ENCODE assay signal across 8 cellular contexts in genomic region chr17:35764123-35764991, GRCh38. TPM values are rescaled to one million over a fixed set of nuclear protein-coding genes. Genes with fewer than 3 reads are reported as not detected.
DNase-seq lines count a peak whose midpoint lies in the region; ATAC-seq, FAIRE-seq and TF ChIP-seq lines count a peak whose summit lies in the region.

No MANE protein-coding gene starts in this region.

- H3K36me3 Mint-ChIP-seq in activated naive CD8-positive, alpha-beta T cell, result no peaks in the 10 kb centered on the region

- ATAC-seq in HG02571 (IDR thresholded peaks at IDR 0.05; ENCODE audit: unreplicated experiment) (peak; percentile 72), Right ventricle myocardium inferior (peak; percentile 98), pancreas (peak; percentile 94 to 97 (median 96))

- no peak for FAIRE-seq in pancreas (lab: Jason Lieb, UNC)

- DNase-seq in GM04504 (ENCODE audit: low read depth), result peak; percentile 52
- DNase-seq in NCI-H1092 (lab: John Stamatoyannopoulos, UW), result peak; percentile 86
- DNase-seq in SKM-1 (lab: John Stamatoyannopoulos, UW; ENCODE audit: unreplicated experiment), result peak; percentile 41
- peak; percentile 95 for DNase-seq in Right ventricle myocardium inferior (ENCODE audit: missing footprints)
- DNase-seq in pancreas, result peak; percentile 85 to 99 (median 93)
- peak; percentile 92 to 94 for DNase-seq in thyroid gland

- peak overlapping the region; percentile 86 for H3K27ac Mint-ChIP-seq in activated naive CD8-positive, alpha-beta T cell

- H3K9me3 Mint-ChIP-seq in activated naive CD8-positive, alpha-beta T cell (ENCODE audit: low read depth), result no peaks in the 10 kb centered on the region

- intact Hi-C loops in Right ventricle myocardium inferior (cut with DNase I) (loop anchor here (1.0 kb wide), 1 partner anchor 40 kb away; no protein-coding TSS in a partner anchor), pancreas (cut with DNase I) (loop anchor here in 1 of 3 donors (2.0 kb wide), 1 partner anchor 40 kb away; no protein-coding TSS in a partner anchor), thyroid gland (cut with DNase I) (loop anchor here (2.0 kb wide), 1 partner anchor 40 kb away; no protein-coding TSS in a partner anchor)

- H3K27me3 Mint-ChIP-seq in activated naive CD8-positive, alpha-beta T cell, result no peaks in the 10 kb centered on the region

- H3K27me3 ChIP-seq in pancreas, result no peaks in the 10 kb centered on the region
- H3K27me3 ChIP-seq in thyroid gland, result no peaks in the 10 kb centered on the region

- H3K4me3 ChIP-seq in pancreas (peak overlapping the region; percentile 12 to 57 (median 42)), thyroid gland (replicated peaks in 1 of 3) (peak overlapping the region in 1 of 3 donors; percentile 25)

- TF ChIP-seq POLR2A in thyroid gland (IDR thresholded peaks at IDR 0.05), result peak in 1 of 2 donors; percentile 37

- H3K4me3 Mint-ChIP-seq in activated naive CD8-positive, alpha-beta T cell, result peak overlapping the region; percentile 92

- no peaks in the 10 kb centered on the region for H3K36me3 ChIP-seq in pancreas
- no peaks in the 10 kb centered on the region for H3K36me3 ChIP-seq in thyroid gland

- H3K9me3 ChIP-seq in pancreas (no peaks in the 10 kb centered on the region), thyroid gland (no peaks in the 10 kb centered on the region)

- TF ChIP-seq CTCF in pancreas (IDR thresholded peaks at IDR 0.05), result peak; percentile 93 to 97 (median 96)
- TF ChIP-seq CTCF in thyroid gland (IDR thresholded peaks at IDR 0.05), result peak; percentile 66 to 100 (median 95)

- H3K4me1 Mint-ChIP-seq in activated naive CD8-positive, alpha-beta T cell (ENCODE audit: low read depth), result peaks cover 9% of the 10 kb centered on the region

- H3K4me1 ChIP-seq in pancreas, result no peaks in the 10 kb centered on the region
- H3K4me1 ChIP-seq in thyroid gland, result peaks cover 7 to 9% of the 10 kb centered on the region in 2 donors

- 3 to 4% methylated on average over 66 to 75 of the region's 75 CpGs for WGBS in pancreas, 2 donors
- WGBS in thyroid gland, 2 donors, result 3 to 4% methylated on average over 16 to 43 of the region's 75 CpGs

- H3K27ac ChIP-seq in pancreas, result peak overlapping the region in 3 of 4 donors; percentile 17 to 39 (median 31)
- H3K27ac ChIP-seq in thyroid gland, result peak overlapping the region in 2 of 3 donors; percentile 49 to 56

RNA-seq across cellular contexts. Expression of gene C17orf50, which starts 3.7 kb away (rescaled TPM):
- total RNA-seq in Right ventricle myocardium inferior, result not detected
- total RNA-seq in pancreas, result under 1 TPM in 2 of 6 donors, not detected in 4; 0.17 to 0.28 TPM
- under 1 TPM in 1 of 2 donors, not detected in 1; 0.12 TPM for polyA plus RNA-seq in pancreas
- total RNA-seq in thyroid gland, result under 1 TPM in 1 of 4 donors, not detected in 3; 0.40 TPM

RNA-seq across cellular contexts. Expression of gene GAS2L2, which starts 11.3 kb away (rescaled TPM):
- total RNA-seq in Right ventricle myocardium inferior (0.27 TPM), pancreas (under 1 TPM; 0.03 to 0.15 (median 0.07) TPM), thyroid gland (not detected)
- polyA plus RNA-seq in pancreas, result under 1 TPM in 1 of 2 donors, not detected in 1; 0.33 TPM

RNA-seq across cellular contexts. Expression of gene MMP28, which starts 31.1 kb away (rescaled TPM):
- total RNA-seq in Right ventricle myocardium inferior (2.3 TPM), pancreas (1 to 10 TPM in 2 of 6 donors, under 1 TPM in 4; 0.20 to 2.5 (median 0.78) TPM), thyroid gland (10 to 100 TPM; 12.4 to 48.0 (median 28.6) TPM)
- polyA plus RNA-seq in pancreas, result 1 to 10 TPM; 3.0 to 3.8 TPM

RNA-seq across cellular contexts. Expression of gene RASL10B, which starts 32.9 kb away (rescaled TPM):
- total RNA-seq in Right ventricle myocardium inferior (18.9 TPM), pancreas (1 to 10 TPM; 3.1 to 4.9 (median 4.0) TPM), thyroid gland (10 to 100 TPM in 1 of 4 donors, 1 to 10 TPM in 2, under 1 TPM in 1; 0.94 to 14.5 (median 3.5) TPM)
- polyA plus RNA-seq in pancreas, result 1 to 10 TPM; 2.5 to 6.3 TPM

RNA-seq across cellular contexts. Expression of gene TAF15, which starts 44.9 kb away (rescaled TPM):
- 95.9 TPM for total RNA-seq in Right ventricle myocardium inferior
- total RNA-seq in pancreas, result 10 to 100 TPM; 62.9 to 85.2 (median 69.0) TPM
- 10 to 100 TPM; 73.5 to 88.1 TPM for polyA plus RNA-seq in pancreas
- 10 to 100 TPM; 55.9 to 79.8 (median 65.4) TPM for total RNA-seq in thyroid gland

Comparison
In these comparisons a context has a peak if more than half of its experiments do, and no peak if none do; other contexts are left out.
1. DNase-seq: peak in every context shown above with its lines; median percentile 95 in Right ventricle myocardium inferior; 93 in pancreas; 93 in thyroid gland; 86 in NCI-H1092; 52 in GM04504; 41 in SKM-1.